Comparison of ENCODE assay signal across 19 cellular contexts in genomic region chr13:46753917-46754316, GRCh38. TPM values are rescaled to one million over a fixed set of nuclear protein-coding genes. Genes with fewer than 3 reads are reported as not detected.
DNase-seq lines count a peak whose midpoint lies in the region; ATAC-seq, FAIRE-seq and TF ChIP-seq lines count a peak whose summit lies in the region.
"Had no signal": no experiment of that assay in that cellular context is flagged by ENCODE, and none has a peak within 500 bp of the region (broad histone marks: within the 10 kb centered on the region; RNA-seq: fewer than 3 reads in every experiment).

No MANE protein-coding gene starts in this region.

- H3K79me2 ChIP-seq in GM12878 (ENCODE audit: control insufficient read depth, insufficient read depth, low read length) = no peaks in the 10 kb centered on the region

- no peak overlapping the region for H3K9ac ChIP-seq in GM12878 (ENCODE audit: control insufficient read depth, insufficient read depth, low read length)
- H3K9ac ChIP-seq: BLaER1 treated with 17β-estradiol and CSF1 and Interleukin-3, amounts not matched to agents 10 nM and 100 nM had no signal

- H3K9me3 Mint-ChIP-seq in activated CD8-positive, alpha-beta T cell treated with anti-CD3 and anti-CD28 coated beads, Interleukin-2, amount 10 ng/mL, durations not matched to agents 7 days and 5 days (ENCODE audit: insufficient read depth) = no peaks in the 10 kb centered on the region
- no peaks in the 10 kb centered on the region for H3K9me3 Mint-ChIP-seq in activated CD8-positive, alpha-beta T cell treated with anti-CD3 and anti-CD28 coated beads for 36 hours
- H3K9me3 Mint-ChIP-seq in natural killer cell = no peaks in the 10 kb centered on the region
- H3K9me3 Mint-ChIP-seq: CD8-positive, alpha-beta T cell; IgD-negative memory B cell had no signal

- H3K27ac Mint-ChIP-seq in activated CD8-positive, alpha-beta T cell treated with anti-CD3 and anti-CD28 coated beads, Interleukin-2, amount 10 ng/mL, durations not matched to agents 7 days and 5 days = peak overlapping the region; percentile 23
- no peak overlapping the region for H3K27ac Mint-ChIP-seq in activated CD8-positive, alpha-beta T cell treated with anti-CD3 and anti-CD28 coated beads for 36 hours
- no peak overlapping the region for H3K27ac Mint-ChIP-seq in natural killer cell
- H3K27ac Mint-ChIP-seq: B cell; CD8-positive, alpha-beta T cell had no signal

- WGBS in GM12878 (ENCODE audit: insufficient coverage, insufficient replicate concordance, low lambda C conversion rate, missing lambda C conversion rate) = 82% methylated on average over 6 of the region's 6 CpGs
- 83 to 90% methylated on average over 6 of the region's 6 CpGs for WGBS in lower leg skin, 2 donors

- peaks cover 3 to 11% of the 10 kb centered on the region in 2 experiments for H3K36me3 ChIP-seq in GM12878 (ENCODE audit: control insufficient read depth in 2 of 2, insufficient read depth in 2 of 2, low read length in 1 of 2)

- in situ Hi-C loops in GM12878 (cut with MboI) = no loop called here

- RAD21 ChIA-PET in GM12878 (lab: Charles Lee; ENCODE audit: unreplicated experiment) = no interaction called here

- no peak for ATAC-seq in activated CD8-positive, alpha-beta T cell treated with anti-CD3 and anti-CD28 coated beads, Interleukin-2, amount 10 ng/mL, durations not matched to agents 7 days and 5 days
- ATAC-seq in activated CD8-positive, alpha-beta T cell treated with anti-CD3 and anti-CD28 coated beads for 36 hours = no peak
- no peak for ATAC-seq in GM12878
- no peak for ATAC-seq in natural killer cell
- ATAC-seq: CD8-positive, alpha-beta T cell had no signal

- TF ChIP-seq EP300 in GM12878 (IDR thresholded peaks at IDR 0.05; ENCODE audit: borderline replicate concordance in 1 of 2, control insufficient read depth in 1 of 2, low read depth in 2 of 2, low read length in 2 of 2) = no peak

- no peak for DNase-seq in activated CD8-positive, alpha-beta T cell treated with anti-CD3 and anti-CD28 coated beads, Interleukin-2, amount 10 ng/mL, durations not matched to agents 7 days and 5 days
- no peak for DNase-seq in activated CD8-positive, alpha-beta T cell treated with anti-CD3 and anti-CD28 coated beads for 36 hours
- DNase-seq in GM12892 (ENCODE audit: insufficient read length) (no peak), GM12878 (ENCODE audit: low read depth, low spot score) (no peak), natural killer cell (no peak), lower leg skin (ENCODE audit: low spot score in 2 of 2) (no peak), activated T-cell treated with anti-CD3 and anti-CD28 coated beads for 4 hours (no peak)
- DNase-seq in activated CD4-positive, alpha-beta T cell treated with anti-CD3 and anti-CD28 coated beads, Interleukin-2, amount 50 U/mL, for 4 hours = no peak
- DNase-seq: 8988T; CD8-positive, alpha-beta T cell; DMS 273 treated with DMSO at 0.1 percent for 48 hours; DND-41; EL; KBM-7 had no signal

- FAIRE-seq in GM12892 (lab: Jason Lieb, UNC) (peak; percentile 54), GM12878 (lab: Jason Lieb, UNC) (no peak)

- intact Hi-C loops in activated CD8-positive, alpha-beta T cell treated with anti-CD3 and anti-CD28 coated beads for 36 hours (cut with micrococcal nuclease) = no loop called here
- intact Hi-C loops in GM12878 (cut with micrococcal nuclease; ENCODE audit: unreplicated experiment) (no loop called here), natural killer cell (cut with micrococcal nuclease) (loop anchor here (2.0 to 5.0 kb wide), 4 partner anchors 43 to 1808 kb away; partner anchors contain the start of gene ESD), lower leg skin (cut with DNase I; ENCODE audit: low total_unique reads) (no loop called here)

- H3K4me3 ChIP-seq in GM12878 (no peak overlapping the region), lower leg skin (ENCODE audit: low read depth, poor library complexity, severe bottlenecking) (no peak overlapping the region)
- H3K4me3 ChIP-seq: BLaER1 treated with 17β-estradiol and CSF1 and Interleukin-3, amounts not matched to agents 10 nM and 100 nM; HAP-1 had no signal

- H3K4me2 ChIP-seq in GM12878 (ENCODE audit: control insufficient read depth, insufficient read depth) = no peak overlapping the region

- H2AFZ ChIP-seq in GM12878 (ENCODE audit: control insufficient read depth, low read depth, low read length) = no peak overlapping the region

- H3K4me3 Mint-ChIP-seq in activated CD8-positive, alpha-beta T cell treated with anti-CD3 and anti-CD28 coated beads, Interleukin-2, amount 10 ng/mL, durations not matched to agents 7 days and 5 days = no peak overlapping the region
- H3K4me3 Mint-ChIP-seq in activated CD8-positive, alpha-beta T cell treated with anti-CD3 and anti-CD28 coated beads for 36 hours = no peak overlapping the region
- H3K4me3 Mint-ChIP-seq in natural killer cell = peak overlapping the region; percentile 35
- H3K4me3 Mint-ChIP-seq: B cell; CD8-positive, alpha-beta T cell had no signal

- SMC1A ChIA-PET in GM12878 (lab: Charles Lee; ENCODE audit: uncharacterized antibody, unreplicated experiment) = interaction anchor here (0.9 kb wide), 1 partner anchor 9 kb away, joined by 4 read pairs; no protein-coding TSS in a partner anchor

- POLR2A ChIA-PET in activated CD8-positive, alpha-beta T cell treated with anti-CD3 and anti-CD28 coated beads, Interleukin-2, amount 10 ng/mL, durations not matched to agents 7 days and 5 days (lab: Charles Lee) = no interaction called here
- POLR2A ChIA-PET in activated CD8-positive, alpha-beta T cell treated with anti-CD3 and anti-CD28 coated beads for 36 hours (lab: Charles Lee) = interaction anchor here (0.5 to 1.3 kb wide), 4 partner anchors 12 to 651 kb away, joined by 3 to 6 read pairs (median 4); no protein-coding TSS in a partner anchor
- POLR2A ChIA-PET in GM12878 (lab: Charles Lee) = interaction anchor here (0.6 kb wide), 1 partner anchor 172 kb away, joined by 6 read pairs; no protein-coding TSS in a partner anchor

- peaks cover 58% of the 10 kb centered on the region for H3K4me1 Mint-ChIP-seq in activated CD8-positive, alpha-beta T cell treated with anti-CD3 and anti-CD28 coated beads, Interleukin-2, amount 10 ng/mL, durations not matched to agents 7 days and 5 days (ENCODE audit: low read depth)
- peaks cover 34% of the 10 kb centered on the region for H3K4me1 Mint-ChIP-seq in activated CD8-positive, alpha-beta T cell treated with anti-CD3 and anti-CD28 coated beads for 36 hours (ENCODE audit: low read depth)
- H3K4me1 Mint-ChIP-seq in natural killer cell = peaks cover 47 to 53% of the 10 kb centered on the region in 2 donors

- CTCF ChIA-PET in activated CD8-positive, alpha-beta T cell treated with anti-CD3 and anti-CD28 coated beads, Interleukin-2, amount 10 ng/mL, durations not matched to agents 7 days and 5 days (lab: Charles Lee) = interaction anchor here (0.8 to 1.9 kb wide), 5 partner anchors 12 to 202 kb away, joined by 3 to 6 read pairs (median 3); no protein-coding TSS in a partner anchor
- CTCF ChIA-PET in activated CD8-positive, alpha-beta T cell treated with anti-CD3 and anti-CD28 coated beads for 36 hours (lab: Charles Lee) = interaction anchor here (1.4 kb wide), 1 partner anchor 11 kb away, joined by 4 read pairs; no protein-coding TSS in a partner anchor
- CTCF ChIA-PET in GM12878 (lab: Yijun Ruan, JAX) = interaction anchor here (1.3 to 1.6 kb wide), 3 partner anchors 9 to 259 kb away, joined by 3 to 5 read pairs (median 4); no protein-coding TSS in a partner anchor

- peak; percentile 59 for TF ChIP-seq POLR2A in GM12892 (IDR thresholded peaks at IDR 0.05; ENCODE audit: low read depth, low read length)
- TF ChIP-seq POLR2A in GM12878 (IDR thresholded peaks at IDR 0.05; ENCODE audit: low read depth, low read length) = no peak
- TF ChIP-seq POLR2A in lower leg skin (IDR thresholded peaks at IDR 0.05) = no peak

- no peak for TF ChIP-seq RAD21 in GM12878 (IDR thresholded peaks at IDR 0.05; ENCODE audit: insufficient read depth, low read depth, low read length)

- H4K20me1 ChIP-seq in GM12878 (ENCODE audit: control insufficient read depth, insufficient read depth) = no peaks in the 10 kb centered on the region

- H3K9me3 ChIP-seq in GM12878 (replicated peaks; ENCODE audit: control insufficient read depth, insufficient read depth, low read length) = no peaks in the 10 kb centered on the region
- H3K9me3 ChIP-seq: HAP-1 had no signal

- TF ChIP-seq CTCF in activated CD8-positive, alpha-beta T cell treated with anti-CD3 and anti-CD28 coated beads for 36 hours (IDR thresholded peaks at IDR 0.05) = no peak
- TF ChIP-seq CTCF in GM12878 (IDR thresholded peaks at IDR 0.05 in 2 of 3, conservative IDR thresholded peaks at IDR 0.05 in 1 of 3; ENCODE audit: control insufficient read depth in 2 of 3, extremely low read depth in 1 of 3, insufficient read depth in 1 of 3, low read depth in 3 of 3, low read length in 3 of 3) (no peak), natural killer cell (IDR thresholded peaks at IDR 0.05) (no peak), lower leg skin (IDR thresholded peaks at IDR 0.05) (no peak)

- H3K27me3 ChIP-seq in GM12878 (replicated peaks in 1 of 2; ENCODE audit: control insufficient read depth in 2 of 2, insufficient read depth in 2 of 2, low read length in 1 of 2) = no peaks in the 10 kb centered on the region

- H3K4me1 ChIP-seq in GM12878 (ENCODE audit: control insufficient read depth, insufficient read depth, low read length) = peaks cover 2% of the 10 kb centered on the region; the same call in 1 of the 2 replicates
- H3K4me1 ChIP-seq: HAP-1 had no signal

- no TSS peak for BruUV-seq in GM12878 (replicated peaks; lab: Mats Ljungman, UMichigan)

- no peak overlapping the region for H3K27ac ChIP-seq in GM12878 (ENCODE audit: control insufficient read depth, insufficient read depth)
- H3K27ac ChIP-seq: BLaER1 treated with 17β-estradiol and CSF1 and Interleukin-3, amounts not matched to agents 10 nM and 100 nM; HL-60 had no signal

- H3K36me3 Mint-ChIP-seq in activated CD8-positive, alpha-beta T cell treated with anti-CD3 and anti-CD28 coated beads, Interleukin-2, amount 10 ng/mL, durations not matched to agents 7 days and 5 days (ENCODE audit: low read depth) = peaks cover 30% of the 10 kb centered on the region
- peaks cover 17% of the 10 kb centered on the region for H3K36me3 Mint-ChIP-seq in activated CD8-positive, alpha-beta T cell treated with anti-CD3 and anti-CD28 coated beads for 36 hours (ENCODE audit: low read depth)
- no peaks in the 10 kb centered on the region for H3K36me3 Mint-ChIP-seq in natural killer cell
- H3K36me3 Mint-ChIP-seq: IgD-negative memory B cell had no signal

- H3K27me3 Mint-ChIP-seq in activated CD8-positive, alpha-beta T cell treated with anti-CD3 and anti-CD28 coated beads, Interleukin-2, amount 10 ng/mL, durations not matched to agents 7 days and 5 days (ENCODE audit: low read depth) = peaks cover 2% of the 10 kb centered on the region
- H3K27me3 Mint-ChIP-seq in activated CD8-positive, alpha-beta T cell treated with anti-CD3 and anti-CD28 coated beads for 36 hours = no peaks in the 10 kb centered on the region
- peaks cover 28 to 34% of the 10 kb centered on the region in 2 donors for H3K27me3 Mint-ChIP-seq in natural killer cell (ENCODE audit: low read depth in 2 of 2)
- H3K27me3 Mint-ChIP-seq: B cell had no signal

RNA-seq across cellular contexts. Expression of gene ESD, which starts 43.0 kb away (rescaled TPM):
- 100 to 1,000 TPM in 1 of 2 experiments, 10 to 100 TPM in 1; 99.9 to 111 TPM for total RNA-seq in activated CD8-positive, alpha-beta T cell treated with anti-CD3 and anti-CD28 coated beads, Interleukin-2, amount 10 ng/mL, durations not matched to agents 7 days and 5 days
- total RNA-seq in activated CD8-positive, alpha-beta T cell treated with anti-CD3 and anti-CD28 coated beads for 36 hours = 100 to 1,000 TPM; 130 to 133 TPM
- 174 TPM for polyA plus RNA-seq in GM12892 (2012; ENCODE audit: missing spikeins)
- total RNA-seq in GM12878 (2013; cell fraction: nucleolus; rRNA removed) = 36.4 and 41.2 TPM in 2 replicates
- total RNA-seq in GM12878 (2014; rRNA removed) (142 and 149 TPM in 2 replicates), GM12878 (2014; rRNA removed; fragmentation: Illumina TruSeq; extraction: Trizol) (179 and 182 TPM in 2 replicates), GM12878 (2021) (105 and 112 TPM in 2 replicates), natural killer cell (10 to 100 TPM; 12.9 to 18.5 (median 14.3) TPM), lower leg skin (10 to 100 TPM; 63.7 to 84.5 (median 76.1) TPM)
- polyA plus RNA-seq in GM12878 (2011; ENCODE audit: low read depth) = 93.7 TPM
- polyA plus RNA-seq in GM12878 (2011; rRNA removed) (135 and 181 TPM in 2 replicates), GM12878 (2014; fragmentation: Illumina TruSeq; extraction: Trizol) (211 and 284 TPM in 2 replicates), GM12878 (2014; fragmentation: Nextera tagmentation; extraction: Ambion mirVana) (100 to 1,000 TPM; 298 to 387 TPM), GM12878 (2014; rRNA removed) (122 and 139 TPM in 2 replicates), GM12878 (2016; fragmentation: Nextera tagmentation; extraction: Ambion mirVana) (100 to 1,000 TPM; 220 to 227 TPM)
- 64.0 and 68.1 TPM in 2 replicates for polyA plus RNA-seq in GM12878 (2011; cell fraction: cytosol; rRNA removed)
- polyA plus RNA-seq in GM12878 (2011; cell fraction: nucleus; rRNA removed) = 46.6 and 48.1 TPM in 2 replicates
- 90.0 and 114 TPM in 2 replicates for polyA plus RNA-seq in GM12878 (2012)
- polyA minus RNA-seq in GM12878 (2011; rRNA and poly(A)+ RNA removed) = 60.5 and 67.9 TPM in 2 replicates
- 19.2 and 34.4 TPM in 2 replicates for polyA minus RNA-seq in GM12878 (2011; cell fraction: cytosol; rRNA and poly(A)+ RNA removed)
- 20.2 and 25.4 TPM in 2 replicates for polyA minus RNA-seq in GM12878 (2011; cell fraction: nucleus; rRNA and poly(A)+ RNA removed)
